Comparison of ENCODE assay signal across 1 cellular context in the genomic region with DNA sequence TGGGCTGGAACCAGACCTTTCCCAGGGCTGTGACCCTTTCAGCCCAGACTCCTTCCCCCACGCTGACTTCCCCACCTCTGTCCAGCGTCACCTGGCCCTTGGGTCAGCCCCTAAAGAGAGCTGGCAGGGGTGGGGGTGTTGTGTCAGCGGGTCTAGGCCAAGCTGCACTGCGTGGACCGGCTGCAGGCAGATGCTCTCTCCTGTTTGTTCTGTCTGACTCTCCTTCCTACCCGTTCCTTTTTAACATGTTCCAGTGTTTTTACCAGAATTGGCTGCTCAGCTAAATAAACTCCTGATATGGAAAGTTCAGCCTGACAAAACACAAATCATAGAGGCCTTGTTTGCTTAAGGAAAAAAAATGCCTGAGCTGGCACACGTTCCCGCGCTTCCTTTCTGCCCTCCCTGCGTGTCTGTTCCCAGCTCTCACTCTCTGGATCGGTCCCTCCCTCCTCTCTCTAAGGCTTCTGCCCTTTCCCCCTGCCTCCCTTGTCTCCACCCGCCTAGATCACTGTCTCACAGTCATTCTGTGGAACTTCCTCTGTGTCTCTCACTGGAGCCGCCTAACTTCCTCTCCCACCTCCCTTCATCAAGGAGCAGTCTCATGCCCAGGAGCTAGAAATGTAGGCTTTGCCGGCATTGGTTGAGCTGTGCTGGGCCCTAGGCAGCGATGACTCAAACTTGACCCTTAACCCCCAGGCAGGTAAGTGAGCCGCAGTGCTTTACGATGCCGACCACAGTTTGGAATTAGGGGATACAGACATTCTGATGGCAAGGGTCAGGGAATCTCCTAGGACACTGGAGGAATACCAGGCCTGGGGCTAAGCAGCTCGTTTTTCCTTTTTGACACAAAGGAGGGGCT.
A peak's percentile ranks its signal among the peaks of the same experiment; 100 is the strongest.
TF ChIP-seq lines count a peak whose summit lies in the region.

No MANE protein-coding gene starts in this region.

TF ChIP-seq in HEK293, 187 proteins besides CTCF, POLR2A, EP300 and RAD21 (continued from another document):
- TF ChIP-seq, protein P1, sequence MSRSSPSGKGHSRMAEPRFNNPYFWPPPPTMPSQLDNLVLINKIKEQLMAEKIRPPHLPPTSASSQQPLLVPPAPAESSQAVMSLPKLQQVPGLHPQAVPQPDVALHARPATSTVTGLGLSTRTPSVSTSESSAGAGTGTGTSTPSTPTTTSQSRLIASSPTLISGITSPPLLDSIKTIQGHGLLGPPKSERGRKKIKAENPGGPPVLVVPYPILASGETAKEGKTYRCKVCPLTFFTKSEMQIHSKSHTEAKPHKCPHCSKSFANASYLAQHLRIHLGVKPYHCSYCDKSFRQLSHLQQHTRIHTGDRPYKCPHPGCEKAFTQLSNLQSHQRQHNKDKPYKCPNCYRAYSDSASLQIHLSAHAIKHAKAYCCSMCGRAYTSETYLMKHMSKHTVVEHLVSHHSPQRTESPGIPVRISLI (tag by site-specific recombination; IDR thresholded peaks at IDR 0.05) = peak; percentile 81
- TF ChIP-seq, protein P2, sequence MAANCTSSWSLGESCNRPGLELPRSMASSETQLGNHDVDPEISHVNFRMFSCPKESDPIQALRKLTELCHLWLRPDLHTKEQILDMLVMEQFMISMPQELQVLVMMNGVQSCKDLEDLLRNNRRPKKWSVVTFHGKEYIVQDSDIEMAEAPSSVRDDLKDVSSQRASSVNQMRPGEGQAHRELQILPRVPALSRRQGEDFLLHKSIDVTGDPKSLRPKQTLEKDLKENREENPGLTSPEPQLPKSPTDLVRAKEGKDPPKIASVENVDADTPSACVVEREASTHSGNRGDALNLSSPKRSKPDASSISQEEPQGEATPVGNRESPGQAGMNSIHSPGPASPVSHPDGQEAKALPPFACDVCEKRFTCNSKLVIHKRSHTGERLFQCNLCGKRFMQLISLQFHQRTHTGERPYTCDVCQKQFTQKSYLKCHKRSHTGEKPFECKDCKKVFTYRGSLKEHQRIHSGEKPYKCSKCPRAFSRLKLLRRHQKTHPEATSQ (tag by site-specific recombination; IDR thresholded peaks at IDR 0.05) = no peak
- TF ChIP-seq, protein P3, sequence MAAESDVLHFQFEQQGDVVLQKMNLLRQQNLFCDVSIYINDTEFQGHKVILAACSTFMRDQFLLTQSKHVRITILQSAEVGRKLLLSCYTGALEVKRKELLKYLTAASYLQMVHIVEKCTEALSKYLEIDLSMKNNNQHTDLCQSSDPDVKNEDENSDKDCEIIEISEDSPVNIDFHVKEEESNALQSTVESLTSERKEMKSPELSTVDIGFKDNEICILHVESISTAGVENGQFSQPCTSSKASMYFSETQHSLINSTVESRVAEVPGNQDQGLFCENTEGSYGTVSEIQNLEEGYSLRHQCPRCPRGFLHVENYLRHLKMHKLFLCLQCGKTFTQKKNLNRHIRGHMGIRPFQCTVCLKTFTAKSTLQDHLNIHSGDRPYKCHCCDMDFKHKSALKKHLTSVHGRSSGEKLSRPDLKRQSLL (tag by site-specific recombination; IDR thresholded peaks at IDR 0.05) = no peak
- TF ChIP-seq ZFP37 (tag by site-specific recombination; IDR thresholded peaks at IDR 0.05) = no peak
- TF ChIP-seq, protein P4, sequence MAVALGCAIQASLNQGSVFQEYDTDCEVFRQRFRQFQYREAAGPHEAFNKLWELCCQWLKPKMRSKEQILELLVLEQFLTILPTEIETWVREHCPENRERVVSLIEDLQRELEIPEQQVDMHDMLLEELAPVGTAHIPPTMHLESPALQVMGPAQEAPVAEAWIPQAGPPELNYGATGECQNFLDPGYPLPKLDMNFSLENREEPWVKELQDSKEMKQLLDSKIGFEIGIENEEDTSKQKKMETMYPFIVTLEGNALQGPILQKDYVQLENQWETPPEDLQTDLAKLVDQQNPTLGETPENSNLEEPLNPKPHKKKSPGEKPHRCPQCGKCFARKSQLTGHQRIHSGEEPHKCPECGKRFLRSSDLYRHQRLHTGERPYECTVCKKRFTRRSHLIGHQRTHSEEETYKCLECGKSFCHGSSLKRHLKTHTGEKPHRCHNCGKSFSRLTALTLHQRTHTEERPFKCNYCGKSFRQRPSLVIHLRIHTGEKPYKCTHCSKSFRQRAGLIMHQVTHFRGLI (tag by site-specific recombination; IDR thresholded peaks at IDR 0.05) = no peak
